Comparison of ENCODE assay signal across 20 cellular contexts in genomic region chr4:234178-234577, GRCh38.
DNase-seq lines count a peak whose midpoint lies in the region; ATAC-seq, FAIRE-seq and TF ChIP-seq lines count a peak whose summit lies in the region.
"Had no signal": no experiment of that assay in that cellular context is flagged by ENCODE, and none has a peak within 500 bp of the region (broad histone marks: within the 10 kb centered on the region; RNA-seq: fewer than 3 reads in every experiment).

No MANE protein-coding gene starts in this region.

- H3K27me3 Mint-ChIP-seq in natural killer cell treated with Interleukin-12 subunit alpha and Interleukin-12 subunit beta and Interleukin-15 and Interleukin-18, amount 100 ng/mL, for 72 hours = no peaks in the 10 kb centered on the region
- H3K27me3 Mint-ChIP-seq in natural killer cell (ENCODE audit: low read depth in 2 of 2) = no peaks in the 10 kb centered on the region
- H3K27me3 Mint-ChIP-seq in activated CD4-positive, alpha-beta T cell treated with anti-CD3 and anti-CD28 coated beads, Interleukin-2, amount 10 ng/mL, durations not matched to agents 24 days and 14 days = no peaks in the 10 kb centered on the region
- H3K27me3 Mint-ChIP-seq: CD4-positive, alpha-beta T cell had no signal

- no peak for TF ChIP-seq CTCF in natural killer cell (IDR thresholded peaks at IDR 0.05)
- no peak for TF ChIP-seq CTCF in bronchial epithelial cell (IDR thresholded peaks at IDR 0.05; ENCODE audit: insufficient read depth, low read length, severe bottlenecking)

- 55 to 75% (median 72%) methylated on average over 1 of the region's 1 CpG for WGBS in small intestine, 3 donors

- DNase-seq in natural killer cell treated with Interleukin-12 subunit alpha and Interleukin-12 subunit beta and Interleukin-15 and Interleukin-18, amount 100 ng/mL, for 72 hours (ENCODE audit: low spot score) = no peak
- DNase-seq in natural killer cell (no peak), bronchial epithelial cell (ENCODE audit: low read depth) (no peak), iPS-NIHi7 (ENCODE audit: extremely low spot score) (peak; percentile 10), DMS153 (lab: John Stamatoyannopoulos, UW) (no peak), small intestine (no peak)
- no peak for DNase-seq in activated CD4-positive, alpha-beta T cell treated with anti-CD3 and anti-CD28 coated beads, Interleukin-2, amount 10 ng/mL, durations not matched to agents 24 days and 14 days
- DNase-seq: AML-193; Caco-2; CD4-positive, alpha-beta T cell; DMS79; GDM1; GOT3; H9 had no signal

- H3K4me1 ChIP-seq in small intestine (ENCODE audit: control insufficient read depth in 2 of 2, insufficient read depth in 1 of 2, low read depth in 1 of 2, low read length in 1 of 2) = no peaks in the 10 kb centered on the region
- H3K4me1 ChIP-seq: A549, Caco-2 had no signal

- intact Hi-C loops in natural killer cell (cut with micrococcal nuclease) = no loop called here
- intact Hi-C loops in activated CD4-positive, alpha-beta T cell treated with anti-CD3 and anti-CD28 coated beads, Interleukin-2, amount 10 ng/mL, durations not matched to agents 24 days and 14 days (cut with micrococcal nuclease) = no loop called here

- H3K36me3 Mint-ChIP-seq in natural killer cell treated with Interleukin-12 subunit alpha and Interleukin-12 subunit beta and Interleukin-15 and Interleukin-18, amount 100 ng/mL, for 72 hours = peaks cover 31% of the 10 kb centered on the region
- peaks cover 12% of the 10 kb centered on the region for H3K36me3 Mint-ChIP-seq in natural killer cell
- H3K36me3 Mint-ChIP-seq in activated CD4-positive, alpha-beta T cell treated with anti-CD3 and anti-CD28 coated beads, Interleukin-2, amount 10 ng/mL, durations not matched to agents 24 days and 14 days (ENCODE audit: low read depth) = no peaks in the 10 kb centered on the region

- ATAC-seq in natural killer cell treated with Interleukin-12 subunit alpha and Interleukin-12 subunit beta and Interleukin-15 and Interleukin-18, amount 100 ng/mL, for 72 hours = no peak
- no peak for ATAC-seq in natural killer cell
- ATAC-seq: A549, K562 had no signal

- no peaks in the 10 kb centered on the region for H3K36me3 ChIP-seq in bronchial epithelial cell (ENCODE audit: control insufficient read depth, insufficient read depth, low read length)
- no peaks in the 10 kb centered on the region for H3K36me3 ChIP-seq in small intestine (ENCODE audit: control insufficient read depth in 2 of 2, insufficient read depth in 2 of 2, low read length in 2 of 2)

- no peak overlapping the region for H3K27ac Mint-ChIP-seq in natural killer cell treated with Interleukin-12 subunit alpha and Interleukin-12 subunit beta and Interleukin-15 and Interleukin-18, amount 100 ng/mL, for 72 hours
- peak overlapping the region in 1 of 2 donors; percentile 38 for H3K27ac Mint-ChIP-seq in natural killer cell
- no peak overlapping the region for H3K27ac Mint-ChIP-seq in activated CD4-positive, alpha-beta T cell treated with anti-CD3 and anti-CD28 coated beads, Interleukin-2, amount 10 ng/mL, durations not matched to agents 24 days and 14 days
- H3K27ac Mint-ChIP-seq: CD4-positive, alpha-beta T cell; H9 had no signal

- H3K4me3 Mint-ChIP-seq in natural killer cell treated with Interleukin-12 subunit alpha and Interleukin-12 subunit beta and Interleukin-15 and Interleukin-18, amount 100 ng/mL, for 72 hours = peak overlapping the region; percentile 13
- no peak overlapping the region for H3K4me3 Mint-ChIP-seq in natural killer cell
- no peak overlapping the region for H3K4me3 Mint-ChIP-seq in activated CD4-positive, alpha-beta T cell treated with anti-CD3 and anti-CD28 coated beads, Interleukin-2, amount 10 ng/mL, durations not matched to agents 24 days and 14 days
- H3K4me3 Mint-ChIP-seq: CD4-positive, alpha-beta T cell; H9 had no signal

- H3K9me3 Mint-ChIP-seq in natural killer cell treated with Interleukin-12 subunit alpha and Interleukin-12 subunit beta and Interleukin-15 and Interleukin-18, amount 100 ng/mL, for 72 hours = peaks cover 10% of the 10 kb centered on the region
- peaks cover 0 to 8% of the 10 kb centered on the region in 2 donors for H3K9me3 Mint-ChIP-seq in natural killer cell
- H3K9me3 Mint-ChIP-seq in activated CD4-positive, alpha-beta T cell treated with anti-CD3 and anti-CD28 coated beads, Interleukin-2, amount 10 ng/mL, durations not matched to agents 24 days and 14 days = peaks cover 35% of the 10 kb centered on the region

- no peaks in the 10 kb centered on the region for H3K27me3 ChIP-seq in bronchial epithelial cell (ENCODE audit: control insufficient read depth, insufficient read depth, low read length)
- H3K27me3 ChIP-seq in small intestine (ENCODE audit: control insufficient read depth in 2 of 2, insufficient read depth in 2 of 2, low read length in 2 of 2) = no peaks in the 10 kb centered on the region

- H3K4me1 Mint-ChIP-seq in natural killer cell treated with Interleukin-12 subunit alpha and Interleukin-12 subunit beta and Interleukin-15 and Interleukin-18, amount 100 ng/mL, for 72 hours (ENCODE audit: low read depth in 2 of 2) = peaks cover 24 to 40% of the 10 kb centered on the region in 2 donors
- H3K4me1 Mint-ChIP-seq in natural killer cell = peaks cover 38 to 61% of the 10 kb centered on the region in 2 donors
- H3K4me1 Mint-ChIP-seq in activated CD4-positive, alpha-beta T cell treated with anti-CD3 and anti-CD28 coated beads, Interleukin-2, amount 10 ng/mL, durations not matched to agents 24 days and 14 days = no peaks in the 10 kb centered on the region
- H3K4me1 Mint-ChIP-seq: H9 had no signal

- H3K9me3 ChIP-seq in small intestine (ENCODE audit: control insufficient read depth, low read depth) = no peaks in the 10 kb centered on the region

- H3K4me3 ChIP-seq in bronchial epithelial cell (ENCODE audit: low read depth, low read length) = no peak overlapping the region
- no peak overlapping the region for H3K4me3 ChIP-seq in small intestine (ENCODE audit: low read depth in 1 of 2, low read length in 2 of 2)
- H3K4me3 ChIP-seq: A549, K562 had no signal

- FAIRE-seq in bronchial epithelial cell (lab: Jason Lieb, UNC) (peak; percentile 94), small intestine (lab: Jason Lieb, UNC) (no peak)
- FAIRE-seq: A549, D721Med, K562 had no signal

- no peak overlapping the region for H3K27ac ChIP-seq in small intestine (ENCODE audit: low read depth in 1 of 2, low read length in 1 of 2)
- H3K27ac ChIP-seq: 22Rv1, A549, C4-2B, HL-60 had no signal
